In the genomic region with DNA sequence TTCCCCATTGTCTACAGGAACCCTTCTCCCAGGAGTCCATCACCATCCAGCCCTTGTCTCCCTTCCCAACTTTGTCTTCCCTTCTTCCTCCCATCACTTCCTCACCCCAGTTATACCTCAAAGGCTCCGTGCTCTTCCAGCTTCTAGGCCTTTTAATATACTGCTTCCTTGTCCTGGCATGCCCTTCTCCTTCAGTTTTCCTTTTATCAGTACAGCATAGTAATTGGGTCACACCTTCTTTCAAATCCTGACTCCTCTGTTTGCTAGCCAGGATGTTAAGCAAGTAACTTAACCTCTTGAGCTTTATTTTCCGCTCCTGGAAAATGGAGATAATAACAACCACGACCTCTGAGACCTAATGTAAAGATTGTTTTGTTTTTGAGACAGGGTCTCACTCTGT, we compare ENCODE assay signal across 22 cellular contexts.
"Had no signal": no experiment of that assay in that cellular context is flagged by ENCODE, and none has a peak within 500 bp of the region (broad histone marks: within the 10 kb centered on the region; RNA-seq: fewer than 3 reads in every experiment).

No MANE protein-coding gene starts in this region.

- H3K4me1 ChIP-seq: uterus had no signal

- H3K9me3 ChIP-seq: body of pancreas, heart right ventricle, neutrophil, ovary, prostate gland, transverse colon, uterus had no signal

- H3K27ac ChIP-seq: neutrophil, ovary, prostate gland, uterus had no signal

- H3K27me3 ChIP-seq: body of pancreas, heart right ventricle, neutrophil, ovary, transverse colon, uterus had no signal

- ATAC-seq: activated CD4-positive, alpha-beta T cell treated with anti-CD3 and anti-CD28 coated beads for 36 hours; body of pancreas; left lobe of liver; natural killer cell had no signal

- DNase-seq: activated B cell treated with CpG ODN at 0.5 μM for 24 hours; activated CD4-positive, alpha-beta T cell treated with anti-CD3 and anti-CD28 coated beads for 36 hours; activated CD4-positive, alpha-beta T cell treated with anti-CD3 and anti-CD28 coated beads, Interleukin-2, amount 50 U/mL, for 4 hours; activated effector memory CD4-positive, alpha-beta T cell treated with anti-CD3 and anti-CD28 coated beads, Interleukin-2, amount 50 U/mL, for 16 hours; anterior cingulate cortex; body of pancreas; caudate nucleus; dermis blood vessel endothelial cell; effector CD8-positive, alpha-beta T cell; heart right ventricle; islet precursor cell; natural killer cell; ovary; stimulated activated CD4-positive, alpha-beta T cell treated with anti-CD3 and anti-CD28 coated beads, Interleukin-12 subunit alpha, Interleukin-12 subunit beta, amount 100 ng/mL, for 4 hours; stimulated activated CD4-positive, alpha-beta T cell treated with anti-CD3 and anti-CD28 coated beads, Interleukin-4, amount 100 ng/mL, for 4 hours; T1000; transverse colon; uterus had no signal

- H3K4me3 ChIP-seq: body of pancreas, heart right ventricle, lung, ovary, prostate gland, transverse colon, uterus had no signal

- H3K36me3 ChIP-seq: heart right ventricle, neutrophil, ovary, prostate gland, transverse colon, uterus had no signal
